Comparison of ENCODE assay signal across 8 cellular contexts in genomic region chr3:71512000-71512399, GRCh38.
DNase-seq lines count a peak whose midpoint lies in the region; ATAC-seq and TF ChIP-seq lines count a peak whose summit lies in the region.

No MANE protein-coding gene starts in this region.

- BruUV-seq in Calu3 (replicated peaks; lab: Mats Ljungman, UMichigan): no TSS peak

- H3K27ac ChIP-seq in left ventricle myocardium inferior (replicated peaks) (no peak overlapping the region), right atrium auricular region (no peak overlapping the region)

- no peaks in the 10 kb centered on the region for H3K27me3 ChIP-seq in left ventricle myocardium inferior (ENCODE audit: low read depth)
- H3K27me3 ChIP-seq in right atrium auricular region: no peaks in the 10 kb centered on the region

- H3K9me3 Mint-ChIP-seq in stimulated activated naive CD8-positive, alpha-beta T cell treated with anti-CD3 and anti-CD28 coated beads, Interleukin-15, amount 100 ng/mL, for 72 hours: no peaks in the 10 kb centered on the region
- H3K9me3 Mint-ChIP-seq in Calu3 (ENCODE audit: low read depth, unreplicated experiment): no peaks in the 10 kb centered on the region

- CTCF ChIA-PET in Calu3 (lab: Charles Lee): no interaction called here

- H3K36me3 Mint-ChIP-seq in Calu3 (ENCODE audit: insufficient read depth, unreplicated experiment): no peaks in the 10 kb centered on the region

- no peak overlapping the region for H3K4me3 Mint-ChIP-seq in stimulated activated naive CD8-positive, alpha-beta T cell treated with anti-CD3 and anti-CD28 coated beads, Interleukin-15, amount 100 ng/mL, for 72 hours
- no peak overlapping the region for H3K4me3 Mint-ChIP-seq in Calu3 (ENCODE audit: low read depth, unreplicated experiment)

- ATAC-seq in stimulated activated naive CD8-positive, alpha-beta T cell treated with anti-CD3 and anti-CD28 coated beads, Interleukin-15, amount 100 ng/mL, for 72 hours: peak; percentile 96
- ATAC-seq in HG03520 (IDR thresholded peaks at IDR 0.05; ENCODE audit: unreplicated experiment): no peak

- H3K9me3 ChIP-seq in left ventricle myocardium inferior (replicated peaks): no peaks in the 10 kb centered on the region
- no peaks in the 10 kb centered on the region for H3K9me3 ChIP-seq in right atrium auricular region

- peak; percentile 21 for TF ChIP-seq CTCF in left ventricle myocardium inferior (IDR thresholded peaks at IDR 0.05; ENCODE audit: borderline replicate concordance)
- TF ChIP-seq CTCF in right atrium auricular region (IDR thresholded peaks at IDR 0.05): no peak
- TF ChIP-seq CTCF in Calu3 (IDR thresholded peaks at IDR 0.05; ENCODE audit: unreplicated experiment): no peak

- H3K4me1 ChIP-seq in left ventricle myocardium inferior: peaks cover 21% of the 10 kb centered on the region
- peaks cover 0 to 11% of the 10 kb centered on the region in 2 donors for H3K4me1 ChIP-seq in right atrium auricular region

- H3K27ac Mint-ChIP-seq in stimulated activated naive CD8-positive, alpha-beta T cell treated with anti-CD3 and anti-CD28 coated beads, Interleukin-15, amount 100 ng/mL, for 72 hours: peak overlapping the region; percentile 36 to 62
- H3K27ac Mint-ChIP-seq in Calu3 (ENCODE audit: unreplicated experiment): no peak overlapping the region

- H3K4me3 ChIP-seq in left ventricle myocardium inferior: no peak overlapping the region
- no peak overlapping the region for H3K4me3 ChIP-seq in right atrium auricular region

- H3K36me3 ChIP-seq in left ventricle myocardium inferior (no peaks in the 10 kb centered on the region), right atrium auricular region (no peaks in the 10 kb centered on the region)

- H3K27me3 Mint-ChIP-seq in stimulated activated naive CD8-positive, alpha-beta T cell treated with anti-CD3 and anti-CD28 coated beads, Interleukin-15, amount 100 ng/mL, for 72 hours: no peaks in the 10 kb centered on the region
- H3K27me3 Mint-ChIP-seq in Calu3 (ENCODE audit: unreplicated experiment): no peaks in the 10 kb centered on the region

- no peaks in the 10 kb centered on the region for H3K4me1 Mint-ChIP-seq in stimulated activated naive CD8-positive, alpha-beta T cell treated with anti-CD3 and anti-CD28 coated beads, Interleukin-15, amount 100 ng/mL, for 72 hours
- no peaks in the 10 kb centered on the region for H3K4me1 Mint-ChIP-seq in Calu3 (ENCODE audit: low read depth, unreplicated experiment)

- DNase-seq in left ventricle myocardium inferior (no peak), right atrium auricular region (ENCODE audit: low spot score) (no peak), NCI-H524 treated with DMSO at 0.1 percent for 48 hours (lab: John Stamatoyannopoulos, UW) (peak; percentile 8), MV-4-11 (lab: John Stamatoyannopoulos, UW) (no peak), Calu3 (no peak)
- DNase-seq in central memory CD4-positive, alpha-beta T cell: peak; percentile 56
- DNase-seq in stimulated activated naive CD8-positive, alpha-beta T cell treated with anti-CD3 and anti-CD28 coated beads, Interleukin-15, amount 100 ng/mL, for 72 hours: peak; percentile 38 to 42

- intact Hi-C loops in left ventricle myocardium inferior (cut with micrococcal nuclease) (no loop called here), Calu3 (cut with micrococcal nuclease; ENCODE audit: unreplicated experiment) (no loop called here)

Comparison
In these comparisons a context has a peak if more than half of its experiments do, and no peak if none do; other contexts are left out.
1. DNase-seq: peak in NCI-H524 treated with DMSO at 0.1 percent for 48 hours (single experiment), central memory CD4-positive, alpha-beta T cell (single experiment) and stimulated activated naive CD8-positive, alpha-beta T cell treated with anti-CD3 and anti-CD28 coated beads, Interleukin-15, amount 100 ng/mL, for 72 hours (2 of 2); none in left ventricle myocardium inferior (single experiment), right atrium auricular region (single experiment), MV-4-11 (single experiment) and Calu3 (single experiment).